12 cellular contexts compared by ENCODE assay signal in genomic region chr10:110326351-110327032, GRCh38. TPM values are rescaled to one million over a fixed set of nuclear protein-coding genes. Genes with fewer than 3 reads are reported as not detected.
DNase-seq lines count a peak whose midpoint lies in the region; ATAC-seq, FAIRE-seq and TF ChIP-seq lines count a peak whose summit lies in the region.
"Had no signal": no experiment of that assay in that cellular context is flagged by ENCODE, and none has a peak within 500 bp of the region (broad histone marks: within the 10 kb centered on the region; RNA-seq: fewer than 3 reads in every experiment).

No MANE protein-coding gene starts in this region.

- no peak for DNase-seq in activated naive CD8-positive, alpha-beta T cell treated with anti-CD3 and anti-CD28 coated beads, Interleukin-2, amount 50 U/mL, for 24 hours
- DNase-seq in activated naive CD8-positive, alpha-beta T cell treated with anti-CD3 and anti-CD28 coated beads for 36 hours, result no peak
- DNase-seq in PC-3 (peak; percentile 79), epithelial cell of proximal tubule (ENCODE audit: low read depth) (peak; percentile 37), urothelium cell line (ENCODE audit: low spot score) (peak; percentile 70), SHP77 (lab: John Stamatoyannopoulos, UW) (no peak), NCI-H2171 treated with DMSO at 0.1 percent for 48 hours (lab: John Stamatoyannopoulos, UW) (no peak), NCI-H1694 (lab: John Stamatoyannopoulos, UW) (no peak)
- DNase-seq: CD4-positive, CD25-positive, alpha-beta regulatory T cell; effector memory CD8-positive, alpha-beta T cell; Right ventricle myocardium superior had no signal

- POLR2A ChIA-PET in PC-3 (lab: Charles Lee; ENCODE audit: unreplicated experiment), result interaction anchor here (0.6 to 0.7 kb wide), 4 partner anchors 33 to 170 kb away, joined by 3 to 5 read pairs (median 4); no protein-coding TSS in a partner anchor

- H2AFZ ChIP-seq in PC-3 (ENCODE audit: low read length), result no peak overlapping the region; the same call in 1 of the 2 replicates

- no peaks in the 10 kb centered on the region for H3K79me2 ChIP-seq in PC-3 (ENCODE audit: low read length)

- H3K9me3 Mint-ChIP-seq in activated naive CD8-positive, alpha-beta T cell treated with anti-CD3 and anti-CD28 coated beads, Interleukin-2, amount 50 U/mL, for 24 hours, result peaks cover 25% of the 10 kb centered on the region
- H3K9me3 Mint-ChIP-seq in activated naive CD8-positive, alpha-beta T cell treated with anti-CD3 and anti-CD28 coated beads for 36 hours, result peaks cover 20% of the 10 kb centered on the region

- H3K27ac Mint-ChIP-seq in activated naive CD8-positive, alpha-beta T cell treated with anti-CD3 and anti-CD28 coated beads, Interleukin-2, amount 50 U/mL, for 24 hours, result peak overlapping the region; percentile 74
- H3K27ac Mint-ChIP-seq in activated naive CD8-positive, alpha-beta T cell treated with anti-CD3 and anti-CD28 coated beads for 36 hours, result no peak overlapping the region
- H3K27ac Mint-ChIP-seq: effector memory CD8-positive, alpha-beta T cell; type B pancreatic cell had no signal

- peak overlapping the region; percentile 70 for H3K9ac ChIP-seq in PC-3 (ENCODE audit: low read length)

- peak overlapping the region; percentile 68 for H3K4me2 ChIP-seq in PC-3 (ENCODE audit: low read length)

- H3K27ac ChIP-seq in PC-3 (ENCODE audit: low read length), result peak overlapping the region; percentile 99

- H3K27me3 ChIP-seq in PC-3 (ENCODE audit: low read length), result no peaks in the 10 kb centered on the region

- H3F3A ChIP-seq in PC-3 (ENCODE audit: low read length, unreplicated experiment), result peaks cover 13% of the 10 kb centered on the region

- CTCF ChIA-PET in PC-3 (lab: Charles Lee), result no interaction called here

- H3K36me3 Mint-ChIP-seq in activated naive CD8-positive, alpha-beta T cell treated with anti-CD3 and anti-CD28 coated beads, Interleukin-2, amount 50 U/mL, for 24 hours (ENCODE audit: low read depth), result peaks cover 13% of the 10 kb centered on the region
- peaks cover 6% of the 10 kb centered on the region for H3K36me3 Mint-ChIP-seq in activated naive CD8-positive, alpha-beta T cell treated with anti-CD3 and anti-CD28 coated beads for 36 hours
- H3K36me3 Mint-ChIP-seq: CD4-positive, CD25-positive, alpha-beta regulatory T cell; type B pancreatic cell had no signal

- intact Hi-C loops in PC-3 (cut with micrococcal nuclease), result no loop called here

- H3K9me3 ChIP-seq in PC-3 (ENCODE audit: low read length), result peaks cover 4% of the 10 kb centered on the region; the same call in 1 of the 2 replicates

- TF ChIP-seq CTCF in PC-3 (conservative IDR thresholded peaks at IDR 0.05; ENCODE audit: low read depth, low read length) (no peak), epithelial cell of proximal tubule (conservative IDR thresholded peaks at IDR 0.05; ENCODE audit: low read depth, low read length) (no peak)

- peak; percentile 42 for ATAC-seq in activated naive CD8-positive, alpha-beta T cell treated with anti-CD3 and anti-CD28 coated beads, Interleukin-2, amount 50 U/mL, for 24 hours
- peak; percentile 82 for ATAC-seq in PC-3
- ATAC-seq: effector memory CD8-positive, alpha-beta T cell had no signal

- H4K20me1 ChIP-seq in PC-3 (ENCODE audit: low read length), result no peaks in the 10 kb centered on the region

- no peak overlapping the region for H3K4me3 Mint-ChIP-seq in activated naive CD8-positive, alpha-beta T cell treated with anti-CD3 and anti-CD28 coated beads, Interleukin-2, amount 50 U/mL, for 24 hours
- no peak overlapping the region for H3K4me3 Mint-ChIP-seq in activated naive CD8-positive, alpha-beta T cell treated with anti-CD3 and anti-CD28 coated beads for 36 hours
- H3K4me3 Mint-ChIP-seq: CD4-positive, CD25-positive, alpha-beta regulatory T cell; effector memory CD8-positive, alpha-beta T cell; type B pancreatic cell had no signal

- H3K36me3 ChIP-seq in PC-3 (ENCODE audit: low read depth, low read length), result no peaks in the 10 kb centered on the region

- BruUV-seq in PC-3 (replicated peaks; lab: Mats Ljungman, UMichigan), result no TSS peak

- peaks cover 48% of the 10 kb centered on the region for H3K4me1 ChIP-seq in PC-3 (ENCODE audit: insufficient read depth, low read length)

- FAIRE-seq in urothelium cell line (lab: Jason Lieb, UNC), result peak; percentile 67

- peaks cover 2% of the 10 kb centered on the region for H3K27me3 Mint-ChIP-seq in activated naive CD8-positive, alpha-beta T cell treated with anti-CD3 and anti-CD28 coated beads, Interleukin-2, amount 50 U/mL, for 24 hours
- peaks cover 11% of the 10 kb centered on the region for H3K27me3 Mint-ChIP-seq in activated naive CD8-positive, alpha-beta T cell treated with anti-CD3 and anti-CD28 coated beads for 36 hours
- H3K27me3 Mint-ChIP-seq: type B pancreatic cell had no signal

- peaks cover 39% of the 10 kb centered on the region for H3K4me1 Mint-ChIP-seq in activated naive CD8-positive, alpha-beta T cell treated with anti-CD3 and anti-CD28 coated beads, Interleukin-2, amount 50 U/mL, for 24 hours
- peaks cover 11% of the 10 kb centered on the region for H3K4me1 Mint-ChIP-seq in activated naive CD8-positive, alpha-beta T cell treated with anti-CD3 and anti-CD28 coated beads for 36 hours
- H3K4me1 Mint-ChIP-seq: CD4-positive, CD25-positive, alpha-beta regulatory T cell had no signal

- no peaks in the 10 kb centered on the region for H3K9me2 ChIP-seq in PC-3 (replicated peaks; ENCODE audit: low read length)

- H3K4me3 ChIP-seq in PC-3 (ENCODE audit: low read length), result peak overlapping the region; percentile 38; the same call in 1 of the 2 replicates
- H3K4me3 ChIP-seq in epithelial cell of proximal tubule (ENCODE audit: low read depth, low read length), result no peak overlapping the region

RNA-seq across cellular contexts. Expression of gene SMNDC1, which starts 21.8 kb away (rescaled TPM):
- 10 to 100 TPM; 55.1 to 56.9 TPM for total RNA-seq in activated naive CD8-positive, alpha-beta T cell treated with anti-CD3 and anti-CD28 coated beads for 36 hours
- total RNA-seq in PC-3 (2014; rRNA removed), result 16.3 and 18.4 TPM in 2 replicates
- total RNA-seq in epithelial cell of proximal tubule, result 4.1 and 5.9 TPM in 2 replicates

Comparison
In these comparisons a context has a peak if more than half of its experiments do, and no peak if none do; other contexts are left out.
1. DNase-seq: peak in PC-3 (single experiment), epithelial cell of proximal tubule (single experiment) and urothelium cell line (single experiment); none in activated naive CD8-positive, alpha-beta T cell treated with anti-CD3 and anti-CD28 coated beads, Interleukin-2, amount 50 U/mL, for 24 hours (single experiment), activated naive CD8-positive, alpha-beta T cell treated with anti-CD3 and anti-CD28 coated beads for 36 hours (single experiment), SHP77 (0 of 2), NCI-H2171 treated with DMSO at 0.1 percent for 48 hours (single experiment) and NCI-H1694 (single experiment).